In the genomic region with DNA sequence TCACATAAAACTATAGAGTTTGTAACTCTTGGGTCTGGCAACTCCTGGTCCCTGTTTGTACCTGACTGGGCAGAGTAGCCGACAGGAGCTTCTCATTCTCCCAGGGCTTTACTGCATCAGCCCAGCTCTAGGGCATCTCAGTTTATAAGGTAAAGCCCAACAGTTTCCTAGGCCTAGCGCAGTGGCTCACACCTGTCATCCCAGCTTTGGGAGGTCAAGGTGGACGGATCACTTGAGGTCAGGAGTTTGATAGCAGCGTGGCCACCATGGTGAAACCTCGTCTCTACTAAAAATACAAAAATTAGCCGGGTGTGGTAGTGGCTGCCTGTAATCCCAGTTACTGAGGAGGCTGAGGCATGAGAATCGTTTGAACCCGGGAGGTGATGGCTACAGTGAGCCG, we compare ENCODE assay signal across 26 cellular contexts.
"Had no signal": no experiment of that assay in that cellular context is flagged by ENCODE, and none has a peak within 500 bp of the region (broad histone marks: within the 10 kb centered on the region; RNA-seq: fewer than 3 reads in every experiment).

No MANE protein-coding gene starts in this region.

- H3K4me3 ChIP-seq: left lung, lower lobe of right lung, ovary, right atrium auricular region, spleen, suprapubic skin, thoracic aorta, tibial artery, upper lobe of right lung had no signal

- H3K4me1 Mint-ChIP-seq: naive B cell had no signal

- H3K36me3 ChIP-seq: left lung, ovary, right atrium auricular region, suprapubic skin had no signal

- H3K36me3 Mint-ChIP-seq: naive B cell; natural killer cell; stimulated activated effector memory CD8-positive, alpha-beta T cell treated with anti-CD3 and anti-CD28 coated beads, Interleukin-12 subunit alpha, Interleukin-12 subunit beta, amount 100 ng/mL, for 72 hours had no signal

- H3K9me3 ChIP-seq: left lung, lower lobe of right lung, ovary, right atrium auricular region, spleen, suprapubic skin, thoracic aorta, tibial artery, upper lobe of right lung had no signal

- H3K9me3 Mint-ChIP-seq: immature natural killer cell; naive B cell; natural killer cell; stimulated activated effector memory CD8-positive, alpha-beta T cell treated with anti-CD3 and anti-CD28 coated beads, Interleukin-12 subunit alpha, Interleukin-12 subunit beta, amount 100 ng/mL, for 72 hours; stimulated activated naive CD8-positive, alpha-beta T cell treated with anti-CD3 and anti-CD28 coated beads, Interleukin-15, Interleukin-2, amounts not matched to agents 100 ng/mL and 50 ng/mL, for 24 hours had no signal

- H3K4me3 Mint-ChIP-seq: immature natural killer cell; mesothelial cell of epicardium; naive B cell; natural killer cell; stimulated activated effector memory CD8-positive, alpha-beta T cell treated with anti-CD3 and anti-CD28 coated beads, Interleukin-12 subunit alpha, Interleukin-12 subunit beta, amount 100 ng/mL, for 72 hours; stimulated activated naive CD8-positive, alpha-beta T cell treated with anti-CD3 and anti-CD28 coated beads, Interleukin-15, Interleukin-2, amounts not matched to agents 100 ng/mL and 50 ng/mL, for 24 hours had no signal

- DNase-seq: hypothalamus; immature natural killer cell; kidney; left colon; left lung; lower lobe of right lung; mammary epithelial cell; mesenchymal stem cell; naive B cell; natural killer cell; ovary; small intestine; spleen; stimulated activated CD4-positive, alpha-beta T cell treated with anti-CD3 and anti-CD28 coated beads, Interleukin-4, amount 100 ng/mL, for 24 hours; stimulated activated naive CD4-positive, alpha-beta T cell; trophoblast cell; upper lobe of right lung had no signal

- H3K27ac Mint-ChIP-seq: immature natural killer cell; mesothelial cell of epicardium; natural killer cell; stimulated activated effector memory CD8-positive, alpha-beta T cell treated with anti-CD3 and anti-CD28 coated beads, Interleukin-12 subunit alpha, Interleukin-12 subunit beta, amount 100 ng/mL, for 72 hours; stimulated activated naive CD8-positive, alpha-beta T cell treated with anti-CD3 and anti-CD28 coated beads, Interleukin-15, Interleukin-2, amounts not matched to agents 100 ng/mL and 50 ng/mL, for 24 hours had no signal

- ATAC-seq: left colon, natural killer cell, sciatic nerve had no signal

- H3K27ac ChIP-seq: left lung, lower lobe of right lung, ovary, right atrium auricular region, spleen, suprapubic skin, thoracic aorta, tibial artery, upper lobe of right lung had no signal

- H3K27me3 Mint-ChIP-seq: progenitor cell of endocrine pancreas had no signal

- H3K4me1 ChIP-seq: left lung, lower lobe of right lung, right atrium auricular region, spleen, tibial artery, upper lobe of right lung had no signal
